In the genomic region with DNA sequence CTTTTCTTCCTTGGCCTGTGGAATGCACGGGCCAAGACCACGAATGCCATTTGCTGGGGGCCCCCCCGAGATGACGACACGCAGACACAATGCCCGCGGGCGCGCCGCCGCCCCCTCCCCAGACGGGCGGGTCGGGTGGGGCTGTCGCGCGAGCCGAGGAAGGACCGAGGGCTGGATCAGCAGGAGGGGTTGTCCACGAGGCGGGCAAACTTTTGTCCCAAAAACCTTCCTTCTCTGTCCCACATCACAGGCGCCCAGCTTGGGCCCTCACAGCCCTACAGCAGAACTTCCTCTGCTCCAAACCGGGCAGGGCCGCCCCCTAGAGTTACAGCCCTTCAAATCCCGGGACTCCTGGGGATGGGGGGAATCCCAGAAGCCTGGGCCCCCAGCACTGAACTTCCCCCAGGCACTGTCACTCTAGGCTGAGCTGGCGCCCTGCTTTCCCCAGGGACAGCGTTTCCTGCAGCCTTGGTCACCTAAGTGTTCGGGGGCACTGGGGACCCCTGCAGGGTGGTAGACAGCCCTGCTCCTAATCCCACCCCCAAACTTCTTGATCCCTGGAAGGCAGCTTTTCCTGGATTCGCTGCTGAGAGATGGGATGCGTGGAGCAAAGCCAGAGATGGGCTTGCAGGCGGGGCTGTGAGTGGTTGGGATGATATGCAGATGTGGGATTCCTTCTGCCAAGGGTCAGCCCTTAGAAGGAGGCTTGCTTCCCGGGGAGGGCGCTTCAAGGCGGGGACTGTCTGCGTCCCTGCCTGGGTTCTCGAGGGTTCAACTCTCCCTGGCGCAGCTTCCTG, we compare ENCODE assay signal across 10 cellular contexts. TPM values are rescaled to one million over a fixed set of nuclear protein-coding genes. Genes with fewer than 3 reads are reported as not detected.
DNase-seq lines count a peak whose midpoint lies in the region; ATAC-seq, FAIRE-seq and TF ChIP-seq lines count a peak whose summit lies in the region.
"Had no signal": no experiment of that assay in that cellular context is flagged by ENCODE, and none has a peak within 500 bp of the region (broad histone marks: within the 10 kb centered on the region; RNA-seq: fewer than 3 reads in every experiment).

No MANE protein-coding gene starts in this region.

- H3K4me1 ChIP-seq in BE2C (peaks cover 26% of the 10 kb centered on the region), pancreas (no peaks in the 10 kb centered on the region)

- ATAC-seq in pancreas (no peak), HG02763 (IDR thresholded peaks at IDR 0.05; ENCODE audit: unreplicated experiment) (no peak), GM21825 (IDR thresholded peaks at IDR 0.05; ENCODE audit: unreplicated experiment) (no peak), HG02571 (IDR thresholded peaks at IDR 0.05; ENCODE audit: unreplicated experiment) (no peak)

- H3K36me3 ChIP-seq in BE2C, result no peaks in the 10 kb centered on the region
- no peaks in the 10 kb centered on the region; the same call in 1 of the 2 replicates for H3K36me3 ChIP-seq in SK-N-MC (ENCODE audit: insufficient read depth, low read length)
- H3K36me3 ChIP-seq in pancreas, result no peaks in the 10 kb centered on the region

- H3K27ac ChIP-seq in SK-N-MC, result no peak overlapping the region
- H3K27ac ChIP-seq in pancreas, result no peak overlapping the region

- 3 to 11% methylated on average over 25 to 37 of the region's 37 CpGs for WGBS in pancreas, 2 donors

- no peaks in the 10 kb centered on the region for H3K9me3 ChIP-seq in BE2C
- H3K9me3 ChIP-seq in SK-N-MC (ENCODE audit: low read depth, low read length), result no peaks in the 10 kb centered on the region
- no peaks in the 10 kb centered on the region for H3K9me3 ChIP-seq in pancreas

- no peaks in the 10 kb centered on the region for H3K9me3 Mint-ChIP-seq in activated T-cell treated with anti-CD3 and anti-CD28 coated beads, Interleukin-2, amount 50 U/mL, for 24 hours
- H3K9me3 Mint-ChIP-seq: central memory CD8-positive, alpha-beta T cell had no signal

- intact Hi-C loops in pancreas (cut with DNase I), result no loop called here

- DNase-seq in BE2C, result peak; percentile 39
- DNase-seq in SK-N-MC (ENCODE audit: low read depth, low spot score), result no peak
- peak; percentile 62 for DNase-seq in glomerular visceral epithelial cell (ENCODE audit: extremely low spot score)
- peak in 2 of 6 donors; percentile 22 for DNase-seq in pancreas
- DNase-seq in activated T-cell treated with anti-CD3 and anti-CD28 coated beads, Interleukin-2, amount 50 U/mL, for 24 hours, result no peak
- DNase-seq: NCI-H446 treated with DMSO at 0.1 percent for 48 hours had no signal

- H3K9ac ChIP-seq in SK-N-MC (ENCODE audit: insufficient read length), result peak overlapping the region; percentile 67

- TF ChIP-seq CTCF in BE2C (IDR thresholded peaks at IDR 0.05; ENCODE audit: low read depth, low read length), result no peak; the same call in 1 of the 2 replicates
- TF ChIP-seq CTCF in pancreas (IDR thresholded peaks at IDR 0.05), result no peak

- peaks cover 2% of the 10 kb centered on the region for H3K4me1 Mint-ChIP-seq in activated T-cell treated with anti-CD3 and anti-CD28 coated beads, Interleukin-2, amount 50 U/mL, for 24 hours (ENCODE audit: low read depth)
- H3K4me1 Mint-ChIP-seq: central memory CD8-positive, alpha-beta T cell had no signal

- H3K27me3 ChIP-seq in BE2C (peaks cover 3% of the 10 kb centered on the region; the same call in 1 of the 2 replicates), pancreas (no peaks in the 10 kb centered on the region)

- H3K27me3 Mint-ChIP-seq in activated T-cell treated with anti-CD3 and anti-CD28 coated beads, Interleukin-2, amount 50 U/mL, for 24 hours, result peaks cover 38% of the 10 kb centered on the region

- FAIRE-seq in pancreas (lab: Jason Lieb, UNC), result no peak

- no peak overlapping the region for H3K27ac Mint-ChIP-seq in activated T-cell treated with anti-CD3 and anti-CD28 coated beads, Interleukin-2, amount 50 U/mL, for 24 hours

- no peak overlapping the region for H3K4me3 Mint-ChIP-seq in activated T-cell treated with anti-CD3 and anti-CD28 coated beads, Interleukin-2, amount 50 U/mL, for 24 hours
- H3K4me3 Mint-ChIP-seq: central memory CD8-positive, alpha-beta T cell had no signal

- H3K4me3 ChIP-seq in BE2C (ENCODE audit: low read depth, low read length), result peak overlapping the region; percentile 36
- H3K4me3 ChIP-seq in SK-N-MC, result peak overlapping the region; percentile 88
- peak overlapping the region in 3 of 4 donors; percentile 23 to 55 (median 42) for H3K4me3 ChIP-seq in pancreas

- H3K36me3 Mint-ChIP-seq in activated T-cell treated with anti-CD3 and anti-CD28 coated beads, Interleukin-2, amount 50 U/mL, for 24 hours (ENCODE audit: low read depth), result no peaks in the 10 kb centered on the region

RNA-seq across cellular contexts. Expression of a gene that starts 1.0 kb away (rescaled TPM):
- polyA plus RNA-seq in BE2C (2012; ENCODE audit: insufficient read depth, insufficient read length, low read depth), result 2.0 TPM
- 10 to 100 TPM in 2 of 6 donors, 1 to 10 TPM in 4; 1.2 to 62.8 (median 4.6) TPM for total RNA-seq in pancreas
- 1 to 10 TPM; 2.6 to 4.1 TPM for polyA plus RNA-seq in pancreas

Comparison
In these comparisons a context has a peak if more than half of its experiments do, and no peak if none do; other contexts are left out.
1. DNase-seq: peak in BE2C (single experiment) and glomerular visceral epithelial cell (single experiment); none in SK-N-MC (single experiment) and activated T-cell treated with anti-CD3 and anti-CD28 coated beads, Interleukin-2, amount 50 U/mL, for 24 hours (single experiment).
2. H3K4me3 ChIP-seq: peak in every context shown above with its lines; median percentile 88 in SK-N-MC; 42 in pancreas; 36 in BE2C.